Comparison of ENCODE assay signal across 8 cellular contexts in genomic region chr11:67400251-67400941, GRCh38. TPM values are rescaled to one million over a fixed set of nuclear protein-coding genes. Genes with fewer than 3 reads are reported as not detected.
DNase-seq lines count a peak whose midpoint lies in the region; ATAC-seq, FAIRE-seq and TF ChIP-seq lines count a peak whose summit lies in the region.

No MANE protein-coding gene starts in this region.

- H2AFZ ChIP-seq in DND-41 (ENCODE audit: low read depth, low read length) (no peak overlapping the region), SU-DHL-6 (ENCODE audit: low read depth, low read length, severe bottlenecking) (no peak overlapping the region)

- H4K20me1 ChIP-seq in DND-41 (ENCODE audit: insufficient read depth, low read length) (peaks cover 55% of the 10 kb centered on the region), SU-DHL-6 (ENCODE audit: low read depth, low read length) (no peaks in the 10 kb centered on the region)

- FAIRE-seq in pancreas (lab: Jason Lieb, UNC), result no peak

- DNase-seq in DND-41 (no peak), esophagus squamous epithelium (lab: John Stamatoyannopoulos, UW) (no peak), pancreas (no peak), NCI-H2029 treated with DMSO at 0.1 percent for 48 hours (lab: John Stamatoyannopoulos, UW) (no peak), COLO668 (lab: John Stamatoyannopoulos, UW; ENCODE audit: unreplicated experiment) (no peak), NCI-H345 (lab: John Stamatoyannopoulos, UW) (no peak)

- H3K27ac ChIP-seq in DND-41 (ENCODE audit: low read length), result peak overlapping the region; percentile 88
- peak overlapping the region; percentile 78 for H3K27ac ChIP-seq in SU-DHL-6 (ENCODE audit: low read depth, low read length)
- peak overlapping the region; percentile 90 to 98 (median 96) for H3K27ac ChIP-seq in esophagus squamous epithelium
- peak overlapping the region in 1 of 4 donors; percentile 17 for H3K27ac ChIP-seq in pancreas

- ATAC-seq in DND-41 (ENCODE audit: insufficient read depth, low read depth) (no peak), pancreas (no peak), GM18858 (IDR thresholded peaks at IDR 0.05; ENCODE audit: unreplicated experiment) (no peak)

- TF ChIP-seq POLR2A in esophagus squamous epithelium (IDR thresholded peaks at IDR 0.05), result no peak

- H3K4me3 ChIP-seq in DND-41 (ENCODE audit: low read depth in 1 of 2, low read length in 2 of 2) (peak overlapping the region; percentile 90 to 91), SU-DHL-6 (ENCODE audit: insufficient read depth, low read length, poor library complexity, severe bottlenecking) (peak overlapping the region; percentile 88), esophagus squamous epithelium (peak overlapping the region; percentile 67 to 98 (median 84)), pancreas (peak overlapping the region; percentile 83 to 98 (median 96))

- H3K9me2 ChIP-seq in SU-DHL-6 (replicated peaks; ENCODE audit: insufficient read depth, low read length), result no peaks in the 10 kb centered on the region

- peaks cover 25% of the 10 kb centered on the region for H3F3A ChIP-seq in SU-DHL-6 (ENCODE audit: insufficient read depth)

- TF ChIP-seq CTCF in DND-41 (IDR thresholded peaks at IDR 0.05; ENCODE audit: borderline replicate concordance, extremely low read depth, low read length, poor library complexity, severe bottlenecking) (no peak), SU-DHL-6 (IDR thresholded peaks at IDR 0.05; ENCODE audit: insufficient read depth, low read length, poor library complexity, severe bottlenecking) (no peak), esophagus squamous epithelium (IDR thresholded peaks at IDR 0.05) (no peak), pancreas (IDR thresholded peaks at IDR 0.05) (no peak)

- H3K27me3 ChIP-seq in DND-41 (ENCODE audit: insufficient read depth, low read length, poor library complexity), result no peaks in the 10 kb centered on the region
- no peaks in the 10 kb centered on the region for H3K27me3 ChIP-seq in SU-DHL-6 (ENCODE audit: low read length)
- peaks cover 0 to 10% (median 0%) of the 10 kb centered on the region in 4 donors for H3K27me3 ChIP-seq in esophagus squamous epithelium
- H3K27me3 ChIP-seq in pancreas, result no peaks in the 10 kb centered on the region

- H3K79me2 ChIP-seq in DND-41 (ENCODE audit: insufficient read depth, low read length) (peaks cover 93% of the 10 kb centered on the region), SU-DHL-6 (ENCODE audit: insufficient read depth, low read length) (peaks cover 15% of the 10 kb centered on the region)

- H3K36me3 ChIP-seq in DND-41 (ENCODE audit: insufficient read depth, low read length) (peaks cover 72% of the 10 kb centered on the region), SU-DHL-6 (ENCODE audit: low read length) (no peaks in the 10 kb centered on the region), esophagus squamous epithelium (peaks cover 27 to 54% (median 27%) of the 10 kb centered on the region in 3 donors), pancreas (peaks cover 3 to 23% (median 4%) of the 10 kb centered on the region in 3 donors)

- H3K4me2 ChIP-seq in DND-41 (ENCODE audit: insufficient read depth, low read length) (peak overlapping the region; percentile 89), SU-DHL-6 (ENCODE audit: low read depth, low read length, poor library complexity, severe bottlenecking) (peak overlapping the region; percentile 86)

- H3K4me1 ChIP-seq in DND-41 (ENCODE audit: insufficient read depth, low read length) (peaks cover 90% of the 10 kb centered on the region), esophagus squamous epithelium (peaks cover 20 to 78% (median 35%) of the 10 kb centered on the region in 3 donors), pancreas (peaks cover 4 to 14% (median 7%) of the 10 kb centered on the region in 3 donors)

- 15 to 23% methylated on average over 10 to 17 of the region's 23 CpGs for WGBS in esophagus squamous epithelium, 2 donors
- 22 to 27% methylated on average over 23 of the region's 23 CpGs for WGBS in pancreas, 2 donors

- H3K9me3 ChIP-seq in DND-41 (ENCODE audit: insufficient read depth, low read length, severe bottlenecking), result no peaks in the 10 kb centered on the region
- H3K9me3 ChIP-seq in SU-DHL-6 (ENCODE audit: insufficient read depth, low read length), result no peaks in the 10 kb centered on the region
- no peaks in the 10 kb centered on the region for H3K9me3 ChIP-seq in esophagus squamous epithelium
- H3K9me3 ChIP-seq in pancreas, result no peaks in the 10 kb centered on the region

- H3K9ac ChIP-seq in DND-41 (ENCODE audit: low read depth, low read length), result peak overlapping the region; percentile 98
- peak overlapping the region; percentile 99 for H3K9ac ChIP-seq in SU-DHL-6 (ENCODE audit: low read length)

- intact Hi-C loops in esophagus squamous epithelium (cut with DNase I), result loop anchor here (5.0 kb wide), 1 partner anchor 102 kb away; no protein-coding TSS in a partner anchor
- intact Hi-C loops in pancreas (cut with DNase I), result no loop called here

RNA-seq across cellular contexts. Expression of gene PPP1CA, which starts 1.3 kb away (rescaled TPM):
- total RNA-seq in esophagus squamous epithelium (100 to 1,000 TPM; 146 to 202 (median 185) TPM), pancreas (10 to 100 TPM; 49.0 to 72.8 (median 62.9) TPM)
- 10 to 100 TPM; 57.7 to 68.5 TPM for polyA plus RNA-seq in pancreas

RNA-seq across cellular contexts. Expression of gene TBC1D10C, which starts 3.5 kb away (rescaled TPM):
- 1 to 10 TPM; 1.7 to 7.2 (median 3.5) TPM for total RNA-seq in esophagus squamous epithelium
- total RNA-seq in pancreas, result 1 to 10 TPM in 4 of 6 donors, under 1 TPM in 2; 0.05 to 2.9 (median 1.1) TPM
- polyA plus RNA-seq in pancreas, result 1 to 10 TPM; 1.5 to 2.5 TPM

RNA-seq across cellular contexts. Expression of gene RAD9A, which starts 8.6 kb away (rescaled TPM):
- total RNA-seq in esophagus squamous epithelium (10 to 100 TPM; 10.6 to 18.3 (median 12.7) TPM), pancreas (10 to 100 TPM in 5 of 6 donors, 1 to 10 TPM in 1; 9.4 to 18.0 (median 12.8) TPM)
- 10 to 100 TPM; 39.8 to 45.2 TPM for polyA plus RNA-seq in pancreas

RNA-seq across cellular contexts. Expression of gene CARNS1, which starts 15.1 kb away (rescaled TPM):
- total RNA-seq in esophagus squamous epithelium (under 1 TPM; 0.09 to 0.76 (median 0.25) TPM), pancreas (1 to 10 TPM in 1 of 6 donors, under 1 TPM in 5; 0.39 to 1.1 (median 0.80) TPM)
- polyA plus RNA-seq in pancreas, result 1 to 10 TPM in 1 of 2 donors, under 1 TPM in 1; 0.89 to 2.2 TPM

RNA-seq across cellular contexts. Expression of gene CLCF1, which starts 27.0 kb away (rescaled TPM):
- total RNA-seq in esophagus squamous epithelium (1 to 10 TPM; 2.3 to 6.8 (median 2.7) TPM), pancreas (1 to 10 TPM; 1.3 to 5.0 (median 2.3) TPM)
- polyA plus RNA-seq in pancreas, result 10 to 100 TPM in 1 of 2 donors, 1 to 10 TPM in 1; 9.4 to 11.2 TPM
